Comparison of ENCODE assay signal across 1 cellular context in the genomic region with DNA sequence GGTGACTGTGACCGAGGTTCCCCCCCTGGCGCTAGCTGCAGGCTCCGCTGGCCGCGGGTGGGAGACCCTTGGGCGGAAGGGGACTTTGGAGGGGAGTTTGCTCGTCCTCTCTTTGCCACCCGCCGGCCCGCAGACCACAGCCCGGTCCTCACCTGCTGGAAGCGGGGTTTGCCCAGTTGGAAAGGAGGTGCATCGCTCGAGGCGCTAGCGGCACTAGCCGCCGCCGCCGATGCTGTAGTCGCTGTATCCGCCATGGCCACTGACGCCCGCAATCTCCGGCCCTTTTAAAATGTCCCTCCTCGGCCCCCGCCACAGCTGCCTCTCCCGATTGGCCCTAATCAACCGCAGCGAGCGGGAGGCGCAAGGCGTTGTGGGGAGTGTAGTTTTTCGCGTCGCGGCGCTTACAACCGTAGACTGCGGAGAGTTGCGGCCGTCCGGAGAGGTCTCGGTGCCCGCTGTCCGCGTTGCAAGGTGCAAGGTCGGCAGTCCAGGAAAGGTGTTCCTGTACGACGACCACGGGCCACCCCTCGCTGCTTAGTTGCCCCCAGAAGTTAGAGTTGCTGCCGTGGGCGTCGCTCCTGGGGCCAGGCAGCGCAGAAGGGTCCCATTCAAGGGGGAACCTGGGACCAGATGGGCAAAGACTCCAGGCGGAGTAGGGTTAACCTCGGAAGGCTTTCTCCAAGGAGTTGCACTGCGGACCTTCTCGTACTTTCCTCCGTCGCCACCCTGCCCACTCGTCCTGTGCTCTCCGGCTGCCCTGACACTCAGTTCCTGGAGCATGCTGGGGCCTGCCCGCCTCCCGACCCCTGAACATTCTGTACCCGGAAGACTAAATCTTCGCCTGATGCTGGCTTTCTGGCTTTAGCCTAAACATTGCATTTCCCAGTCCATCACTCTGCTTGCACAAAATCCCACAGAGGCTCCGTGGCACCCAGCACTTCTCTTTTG.
TF ChIP-seq lines count a peak whose summit lies in the region.

Gene SFXN5, minus strand, starts transcription at position 261 of the 948 bp plus-strand sequence. Its CDS starts 7 bp downstream, at position 254.

TF ChIP-seq in K562, 482 proteins besides CTCF, POLR2A, EP300 and RAD21 (continued from another document and continues in another):
- no peak for TF ChIP-seq BRF2 (IDR thresholded peaks at IDR 0.05; ENCODE audit: borderline replicate concordance, insufficient read depth, insufficient read length)
- TF ChIP-seq ZNF766 (CRISPR knock-in tag; conservative IDR thresholded peaks at IDR 0.05), result 0 out of 2 replicates have a peak, but pooled peaks have one; percentile 64
- TF ChIP-seq MXI1 (IDR thresholded peaks at IDR 0.05; ENCODE audit: low read depth, low read length), result no peak
- TF ChIP-seq ZNF780A (CRISPR knock-in tag; IDR thresholded peaks at IDR 0.05), result no peak
- no peak for TF ChIP-seq BRD4 (IDR thresholded peaks at IDR 0.05)
- TF ChIP-seq PHTF2 (CRISPR knock-in tag; IDR thresholded peaks at IDR 0.05), result no peak
- TF ChIP-seq ZNF57 (CRISPR knock-in tag; IDR thresholded peaks at IDR 0.05), result no peak
- TF ChIP-seq TAF7 (tag; IDR thresholded peaks at IDR 0.05), result peak; percentile 88; the same call in 1 of the 2 replicates
- no peak for TF ChIP-seq HMG20A (CRISPR knock-in tag; conservative IDR thresholded peaks at IDR 0.05)
- TF ChIP-seq UBTF (IDR thresholded peaks at IDR 0.05; ENCODE audit: borderline replicate concordance in 1 of 2, low read depth in 2 of 2, low read length in 2 of 2), result no peak; a peak in 1 of 4 replicates
- no peak for TF ChIP-seq ZNF12 (CRISPR knock-in tag; IDR thresholded peaks at IDR 0.05)
- TF ChIP-seq, protein P1, sequence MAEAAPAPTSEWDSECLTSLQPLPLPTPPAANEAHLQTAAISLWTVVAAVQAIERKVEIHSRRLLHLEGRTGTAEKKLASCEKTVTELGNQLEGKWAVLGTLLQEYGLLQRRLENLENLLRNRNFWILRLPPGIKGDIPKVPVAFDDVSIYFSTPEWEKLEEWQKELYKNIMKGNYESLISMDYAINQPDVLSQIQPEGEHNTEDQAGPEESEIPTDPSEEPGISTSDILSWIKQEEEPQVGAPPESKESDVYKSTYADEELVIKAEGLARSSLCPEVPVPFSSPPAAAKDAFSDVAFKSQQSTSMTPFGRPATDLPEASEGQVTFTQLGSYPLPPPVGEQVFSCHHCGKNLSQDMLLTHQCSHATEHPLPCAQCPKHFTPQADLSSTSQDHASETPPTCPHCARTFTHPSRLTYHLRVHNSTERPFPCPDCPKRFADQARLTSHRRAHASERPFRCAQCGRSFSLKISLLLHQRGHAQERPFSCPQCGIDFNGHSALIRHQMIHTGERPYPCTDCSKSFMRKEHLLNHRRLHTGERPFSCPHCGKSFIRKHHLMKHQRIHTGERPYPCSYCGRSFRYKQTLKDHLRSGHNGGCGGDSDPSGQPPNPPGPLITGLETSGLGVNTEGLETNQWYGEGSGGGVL (CRISPR knock-in tag; IDR thresholded peaks at IDR 0.05), result no peak
- TF ChIP-seq SP1 (CRISPR knock-in tag; IDR thresholded peaks at IDR 0.05), result peak; percentile 76
- TF ChIP-seq ZNF239 (CRISPR knock-in tag; IDR thresholded peaks at IDR 0.05), result no peak
- TF ChIP-seq STAG1 (CRISPR knock-in tag; IDR thresholded peaks at IDR 0.05; ENCODE audit: borderline replicate concordance), result no peak
- no peak for TF ChIP-seq HNRNPK (IDR thresholded peaks at IDR 0.05; ENCODE audit: low read depth, low read length, poor library complexity, severe bottlenecking)
- no peak for TF ChIP-seq BMI1 (IDR thresholded peaks at IDR 0.05; ENCODE audit: low read length)
- no peak for TF ChIP-seq DLX4 (CRISPR knock-in tag; IDR thresholded peaks at IDR 0.05)
- no peak; the same call in 1 of the 2 replicates for TF ChIP-seq NR3C1 (CRISPR knock-in tag; IDR thresholded peaks at IDR 0.05)
- TF ChIP-seq DEAF1 (CRISPR knock-in tag; IDR thresholded peaks at IDR 0.05), result no peak
- TF ChIP-seq, protein P2, sequence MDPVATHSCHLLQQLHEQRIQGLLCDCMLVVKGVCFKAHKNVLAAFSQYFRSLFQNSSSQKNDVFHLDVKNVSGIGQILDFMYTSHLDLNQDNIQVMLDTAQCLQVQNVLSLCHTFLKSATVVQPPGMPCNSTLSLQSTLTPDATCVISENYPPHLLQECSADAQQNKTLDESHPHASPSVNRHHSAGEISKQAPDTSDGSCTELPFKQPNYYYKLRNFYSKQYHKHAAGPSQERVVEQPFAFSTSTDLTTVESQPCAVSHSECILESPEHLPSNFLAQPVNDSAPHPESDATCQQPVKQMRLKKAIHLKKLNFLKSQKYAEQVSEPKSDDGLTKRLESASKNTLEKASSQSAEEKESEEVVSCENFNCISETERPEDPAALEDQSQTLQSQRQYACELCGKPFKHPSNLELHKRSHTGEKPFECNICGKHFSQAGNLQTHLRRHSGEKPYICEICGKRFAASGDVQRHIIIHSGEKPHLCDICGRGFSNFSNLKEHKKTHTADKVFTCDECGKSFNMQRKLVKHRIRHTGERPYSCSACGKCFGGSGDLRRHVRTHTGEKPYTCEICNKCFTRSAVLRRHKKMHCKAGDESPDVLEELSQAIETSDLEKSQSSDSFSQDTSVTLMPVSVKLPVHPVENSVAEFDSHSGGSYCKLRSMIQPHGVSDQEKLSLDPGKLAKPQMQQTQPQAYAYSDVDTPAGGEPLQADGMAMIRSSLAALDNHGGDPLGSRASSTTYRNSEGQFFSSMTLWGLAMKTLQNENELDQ (CRISPR knock-in tag; IDR thresholded peaks at IDR 0.05; ENCODE audit: borderline replicate concordance), result no peak
- 0 out of 2 replicates have a peak, but pooled peaks have one; percentile 36 for TF ChIP-seq HLTF (IDR thresholded peaks at IDR 0.05)
- no peak for TF ChIP-seq SNIP1 (IDR thresholded peaks at IDR 0.05; ENCODE audit: low read depth)
- no peak for TF ChIP-seq STAT5B (CRISPR knock-in tag; IDR thresholded peaks at IDR 0.05)
- TF ChIP-seq ARHGAP35 (IDR thresholded peaks at IDR 0.05; ENCODE audit: partially characterized antibody), result no peak
- TF ChIP-seq, protein P3, sequence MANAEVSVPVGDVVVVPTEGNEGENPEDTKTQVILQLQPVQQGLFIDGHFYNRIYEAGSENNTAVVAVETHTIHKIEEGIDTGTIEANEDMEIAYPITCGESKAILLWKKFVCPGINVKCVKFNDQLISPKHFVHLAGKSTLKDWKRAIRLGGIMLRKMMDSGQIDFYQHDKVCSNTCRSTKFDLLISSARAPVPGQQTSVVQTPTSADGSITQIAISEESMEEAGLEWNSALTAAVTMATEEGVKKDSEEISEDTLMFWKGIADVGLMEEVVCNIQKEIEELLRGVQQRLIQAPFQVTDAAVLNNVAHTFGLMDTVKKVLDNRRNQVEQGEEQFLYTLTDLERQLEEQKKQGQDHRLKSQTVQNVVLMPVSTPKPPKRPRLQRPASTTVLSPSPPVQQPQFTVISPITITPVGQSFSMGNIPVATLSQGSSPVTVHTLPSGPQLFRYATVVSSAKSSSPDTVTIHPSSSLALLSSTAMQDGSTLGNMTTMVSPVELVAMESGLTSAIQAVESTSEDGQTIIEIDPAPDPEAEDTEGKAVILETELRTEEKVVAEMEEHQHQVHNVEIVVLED (CRISPR knock-in tag; IDR thresholded peaks at IDR 0.05), result 0 out of 2 replicates have a peak, but pooled peaks have one; percentile 28
- peak; percentile 80; the same call in 1 of the 2 replicates for TF ChIP-seq NKRF (IDR thresholded peaks at IDR 0.05; ENCODE audit: borderline replicate concordance)
- no peak for TF ChIP-seq PHB (CRISPR knock-in tag; IDR thresholded peaks at IDR 0.05)
- no peak; the same call in 1 of the 2 replicates for TF ChIP-seq LCOR (CRISPR knock-in tag; IDR thresholded peaks at IDR 0.05)
- no peak for TF ChIP-seq ZFP1 (CRISPR knock-in tag; IDR thresholded peaks at IDR 0.05)
- TF ChIP-seq SMAD2 (IDR thresholded peaks at IDR 0.05; ENCODE audit: low read depth, low read length), result no peak
- no peak for TF ChIP-seq U2AF2 (optimal IDR thresholded peaks at IDR 0.05; ENCODE audit: low read depth, low read length)
- TF ChIP-seq ZNF75A (CRISPR knock-in tag; IDR thresholded peaks at IDR 0.05), result no peak
- TF ChIP-seq TCF7 (IDR thresholded peaks at IDR 0.05; ENCODE audit: borderline replicate concordance), result no peak
- TF ChIP-seq, protein P4, sequence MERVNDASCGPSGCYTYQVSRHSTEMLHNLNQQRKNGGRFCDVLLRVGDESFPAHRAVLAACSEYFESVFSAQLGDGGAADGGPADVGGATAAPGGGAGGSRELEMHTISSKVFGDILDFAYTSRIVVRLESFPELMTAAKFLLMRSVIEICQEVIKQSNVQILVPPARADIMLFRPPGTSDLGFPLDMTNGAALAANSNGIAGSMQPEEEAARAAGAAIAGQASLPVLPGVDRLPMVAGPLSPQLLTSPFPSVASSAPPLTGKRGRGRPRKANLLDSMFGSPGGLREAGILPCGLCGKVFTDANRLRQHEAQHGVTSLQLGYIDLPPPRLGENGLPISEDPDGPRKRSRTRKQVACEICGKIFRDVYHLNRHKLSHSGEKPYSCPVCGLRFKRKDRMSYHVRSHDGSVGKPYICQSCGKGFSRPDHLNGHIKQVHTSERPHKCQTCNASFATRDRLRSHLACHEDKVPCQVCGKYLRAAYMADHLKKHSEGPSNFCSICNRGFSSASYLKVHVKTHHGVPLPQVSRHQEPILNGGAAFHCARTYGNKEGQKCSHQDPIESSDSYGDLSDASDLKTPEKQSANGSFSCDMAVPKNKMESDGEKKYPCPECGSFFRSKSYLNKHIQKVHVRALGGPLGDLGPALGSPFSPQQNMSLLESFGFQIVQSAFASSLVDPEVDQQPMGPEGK (CRISPR knock-in tag; IDR thresholded peaks at IDR 0.05; ENCODE audit: borderline replicate concordance), result no peak
- TF ChIP-seq NR1H2 (CRISPR knock-in tag; IDR thresholded peaks at IDR 0.05), result 0 out of 2 replicates have a peak, but pooled peaks have one; percentile 38
- TF ChIP-seq FOXK2 (conservative IDR thresholded peaks at IDR 0.05 in 1 of 2, IDR thresholded peaks at IDR 0.05 in 1 of 2; ENCODE audit: low read depth in 2 of 2), result peak in 1 of 2 experiments; percentile 16; a peak in 1 of 4 replicates
- TF ChIP-seq TSC22D4 (tag; IDR thresholded peaks at IDR 0.05), result no peak
- no peak for TF ChIP-seq THRA (IDR thresholded peaks at IDR 0.05)
- TF ChIP-seq SRSF9 (IDR thresholded peaks at IDR 0.05; ENCODE audit: borderline replicate concordance, low read depth, low read length), result no peak
- TF ChIP-seq FOXM1 (IDR thresholded peaks at IDR 0.05; ENCODE audit: low read depth), result no peak; the same call in none of the 2 replicates
- no peak for TF ChIP-seq FOXM1 (CRISPR knock-in tag; IDR thresholded peaks at IDR 0.05; ENCODE audit: low read depth)
